11 cellular contexts compared by ENCODE assay signal in genomic region chr1:103788377-103788776, GRCh38. TPM values are rescaled to one million over a fixed set of nuclear protein-coding genes. Genes with fewer than 3 reads are reported as not detected.
DNase-seq lines count a peak whose midpoint lies in the region; ATAC-seq, FAIRE-seq and TF ChIP-seq lines count a peak whose summit lies in the region.
"Had no signal": no experiment of that assay in that cellular context is flagged by ENCODE, and none has a peak within 500 bp of the region (broad histone marks: within the 10 kb centered on the region; RNA-seq: fewer than 3 reads in every experiment).

No MANE protein-coding gene starts in this region.

- no peaks in the 10 kb centered on the region for H3K27me3 ChIP-seq in Panc1 (ENCODE audit: control insufficient read depth, insufficient read depth, low read length)

- H3K9me3 ChIP-seq in Panc1 (ENCODE audit: control insufficient read depth, insufficient read depth, low read depth, low read length) (no peaks in the 10 kb centered on the region), kidney (ENCODE audit: control insufficient read depth in 1 of 2, low read length in 2 of 2) (no peaks in the 10 kb centered on the region)

- no TSS peak for BruUV-seq in Panc1 (replicated peaks; lab: Mats Ljungman, UMichigan)

- H3K9me3 Mint-ChIP-seq in HFFc6 (peaks cover 4% of the 10 kb centered on the region), glutamatergic neuron (ENCODE audit: unreplicated experiment) (no peaks in the 10 kb centered on the region)

- ATAC-seq in Panc1 = no peak

- H3K27ac ChIP-seq in Panc1 (ENCODE audit: low read length) (no peak overlapping the region), kidney (ENCODE audit: low read depth in 2 of 2, low read length in 2 of 2) (no peak overlapping the region)

- H3K4me3 ChIP-seq in Panc1 (ENCODE audit: low read depth in 2 of 2, low read length in 2 of 2) (no peak overlapping the region), kidney (ENCODE audit: low read length in 2 of 2) (no peak overlapping the region)

- intact Hi-C loops in Panc1 (cut with micrococcal nuclease; ENCODE audit: unreplicated experiment) = loop anchor here (2.0 kb wide), 1 partner anchor 344 kb away; no protein-coding TSS in a partner anchor
- intact Hi-C loops in kidney (cut with DNase I) = no loop called here

- POLR2A ChIA-PET in Panc1 (lab: Charles Lee) = no interaction called here

- FAIRE-seq in D721Med (lab: Jason Lieb, UNC) (peak; percentile 83), kidney (lab: Jason Lieb, UNC) (peak; percentile 46)

- H3K4me3 Mint-ChIP-seq in HFFc6 = no peak overlapping the region
- no peak overlapping the region for H3K4me3 Mint-ChIP-seq in glutamatergic neuron (ENCODE audit: unreplicated experiment)
- H3K4me3 Mint-ChIP-seq: T-helper 1 cell treated with Interleukin-12 subunit alpha and Interleukin-12 subunit beta and Interleukin-4 antibody, amounts not matched to agents 30 μg/mL and 1 μg/mL, for 36 hours had no signal

- H3K27ac Mint-ChIP-seq in HFFc6 (no peak overlapping the region), glutamatergic neuron (ENCODE audit: unreplicated experiment) (no peak overlapping the region)
- H3K27ac Mint-ChIP-seq: T-helper 1 cell treated with Interleukin-12 subunit alpha and Interleukin-12 subunit beta and Interleukin-4 antibody, amounts not matched to agents 30 μg/mL and 1 μg/mL, for 36 hours had no signal

- H3K4me1 ChIP-seq in Panc1 (ENCODE audit: control insufficient read depth, insufficient read depth, low read length) (no peaks in the 10 kb centered on the region), kidney (ENCODE audit: control insufficient read depth in 1 of 2, insufficient read depth in 1 of 2, low read depth in 1 of 2, low read length in 2 of 2) (no peaks in the 10 kb centered on the region)

- in situ Hi-C loops in Panc1 (cut with HindIII; ENCODE audit: low pct_unique_long_range_greater_than_20kb, low sequenced_read_pairs) = no loop called here

- H3K36me3 Mint-ChIP-seq in HFFc6 (ENCODE audit: low read depth) = no peaks in the 10 kb centered on the region
- H3K36me3 Mint-ChIP-seq in glutamatergic neuron (ENCODE audit: unreplicated experiment) = no peaks in the 10 kb centered on the region

- CTCF ChIA-PET in Panc1 (lab: Charles Lee) = no interaction called here

- H3K36me3 ChIP-seq in Panc1 (ENCODE audit: control insufficient read depth, insufficient read depth, low read length) = no peaks in the 10 kb centered on the region
- H3K36me3 ChIP-seq in kidney (ENCODE audit: control insufficient read depth in 1 of 2, insufficient read depth in 2 of 2, low read length in 2 of 2) = no peaks in the 10 kb centered on the region

- H3K4me1 Mint-ChIP-seq in HFFc6 (ENCODE audit: low read depth) (no peaks in the 10 kb centered on the region), glutamatergic neuron (ENCODE audit: low read depth, unreplicated experiment) (no peaks in the 10 kb centered on the region)

- peak; percentile 54 for TF ChIP-seq CTCF in D721Med (IDR thresholded peaks at IDR 0.05; ENCODE audit: insufficient read depth, missing control alignments)
- TF ChIP-seq CTCF in HFFc6 (IDR thresholded peaks at IDR 0.05) = peak; percentile 55; the same call in 1 of the 2 replicates
- TF ChIP-seq CTCF in Panc1 (IDR thresholded peaks at IDR 0.05) = peak; percentile 42; the same call in 1 of the 2 replicates
- no peak for TF ChIP-seq CTCF in kidney (IDR thresholded peaks at IDR 0.05; ENCODE audit: borderline replicate concordance, extremely low read depth, insufficient read depth)
- no peak for TF ChIP-seq CTCF in glutamatergic neuron (IDR thresholded peaks at IDR 0.05; ENCODE audit: partially characterized antibody, unreplicated experiment)

- H3K27me3 Mint-ChIP-seq in HFFc6 (ENCODE audit: insufficient read depth) (no peaks in the 10 kb centered on the region), glutamatergic neuron (ENCODE audit: unreplicated experiment) (no peaks in the 10 kb centered on the region)

- no peak for DNase-seq in D721Med (ENCODE audit: insufficient read length, low spot score)
- DNase-seq in HFFc6 = peak; percentile 6
- DNase-seq in Panc1 (ENCODE audit: low read depth, low spot score) = no peak
- no peak for DNase-seq in kidney
- DNase-seq in activated T-cell treated with anti-CD3 and anti-CD28 coated beads for 4 hours = no peak
- no peak for DNase-seq in glutamatergic neuron
- DNase-seq in activated effector memory CD4-positive, alpha-beta T cell treated with Interleukin-2 at 50 U/mL for 16 hours = no peak
- no peak for DNase-seq in activated naive CD4-positive, alpha-beta T cell treated with Interleukin-2 at 50 U/mL for 16 hours
- DNase-seq: amniotic stem cell; stimulated activated CD4-positive, alpha-beta T cell treated with anti-CD3 and anti-CD28 coated beads, Interleukin-4, amount 100 ng/mL, for 4 hours had no signal

- H3K9ac ChIP-seq in kidney (ENCODE audit: low read length in 2 of 2) = no peak overlapping the region

RNA-seq across cellular contexts. Expression of gene AMY1C, which starts 38.7 kb away (rescaled TPM):
- total RNA-seq in HFFc6 (2021; fragmentation: NEBNext Ultra II Directional; extraction: Animal tissue kit (Norgen Biotek cat#: 25700)) = not detected
- total RNA-seq in Panc1 (2021; ENCODE audit: unreplicated experiment) (not detected), kidney (not detected), glutamatergic neuron (ENCODE audit: unreplicated experiment) (not detected)
- polyA plus RNA-seq in Panc1 (2012; ENCODE audit: insufficient read length) = not detected
- not detected for polyA plus RNA-seq in kidney (ENCODE audit: insufficient read depth, low read depth, low replicate concordance)

Comparison
In these comparisons a context has a peak if more than half of its experiments do, and no peak if none do; other contexts are left out.
1. CTCF ChIP-seq: peak in D721Med (single experiment), HFFc6 (single experiment) and Panc1 (single experiment); none in kidney (single experiment) and glutamatergic neuron (single experiment).